12 cellular contexts compared by ENCODE assay signal in the genomic region with DNA sequence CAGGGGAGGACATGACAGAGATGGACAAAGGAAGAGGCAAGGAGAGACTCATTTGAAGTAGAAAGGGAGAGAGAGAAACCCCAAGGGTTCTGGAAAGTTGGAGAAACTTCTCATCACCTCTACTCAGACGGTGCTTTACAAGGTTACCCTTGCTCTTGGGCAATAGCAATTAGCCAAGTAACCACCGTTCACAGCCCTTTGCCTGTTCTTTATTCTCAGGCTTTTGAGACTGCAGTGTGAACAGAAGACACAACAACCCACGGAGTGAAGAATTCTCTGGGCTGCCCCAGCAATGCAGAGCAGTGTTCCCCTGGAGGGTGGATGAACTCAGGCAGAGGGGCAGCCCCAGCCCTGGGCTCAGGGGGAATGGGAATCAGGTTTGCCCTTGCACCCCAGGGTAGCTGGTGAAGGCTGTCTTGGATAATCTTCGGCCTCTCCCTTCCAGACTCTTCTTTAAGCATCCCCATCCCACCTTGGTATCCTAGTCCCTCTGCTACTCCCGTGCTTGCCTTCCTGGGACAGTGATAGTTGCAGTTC.
DNase-seq lines count a peak whose midpoint lies in the region; ATAC-seq and TF ChIP-seq lines count a peak whose summit lies in the region.
"Had no signal": no experiment of that assay in that cellular context is flagged by ENCODE, and none has a peak within 500 bp of the region (broad histone marks: within the 10 kb centered on the region; RNA-seq: fewer than 3 reads in every experiment).

No MANE protein-coding gene starts in this region.

- no peak overlapping the region for H3K27ac Mint-ChIP-seq in CD4-positive, alpha-beta memory T cell
- H3K27ac Mint-ChIP-seq in activated naive CD8-positive, alpha-beta T cell treated with anti-CD3 and anti-CD28 coated beads, Interleukin-2, amount 50 U/mL, for 24 hours: no peak overlapping the region

- H3K9me3 Mint-ChIP-seq in CD4-positive, alpha-beta memory T cell: no peaks in the 10 kb centered on the region
- H3K9me3 Mint-ChIP-seq in activated naive CD8-positive, alpha-beta T cell treated with anti-CD3 and anti-CD28 coated beads, Interleukin-2, amount 50 U/mL, for 24 hours: no peaks in the 10 kb centered on the region

- intact Hi-C loops in prostate gland (cut with DNase I): no loop called here
- intact Hi-C loops in CD4-positive, alpha-beta memory T cell (cut with micrococcal nuclease): no loop called here

- ATAC-seq in activated naive CD8-positive, alpha-beta T cell treated with anti-CD3 and anti-CD28 coated beads, Interleukin-2, amount 50 U/mL, for 24 hours: no peak

- H3K27ac ChIP-seq in VCaP: peak overlapping the region; percentile 91
- peak overlapping the region; percentile 66 to 72 for H3K27ac ChIP-seq in prostate gland
- H3K27ac ChIP-seq in CD4-positive, alpha-beta memory T cell (ENCODE audit: low read depth, low read length): no peak overlapping the region

- H3K4me3 Mint-ChIP-seq in CD4-positive, alpha-beta memory T cell: no peak overlapping the region
- no peak overlapping the region for H3K4me3 Mint-ChIP-seq in activated naive CD8-positive, alpha-beta T cell treated with anti-CD3 and anti-CD28 coated beads, Interleukin-2, amount 50 U/mL, for 24 hours

- H3K4me3 ChIP-seq in fibroblast of villous mesenchyme (ENCODE audit: low read depth, low read length): no peak overlapping the region
- H3K4me3 ChIP-seq in prostate gland: no peak overlapping the region
- no peak overlapping the region for H3K4me3 ChIP-seq in CD4-positive, alpha-beta memory T cell (ENCODE audit: low read length in 2 of 2)
- H3K4me3 ChIP-seq: BLaER1 had no signal

- TF ChIP-seq POLR2A in prostate gland (IDR thresholded peaks at IDR 0.05): no peak

- 52% methylated on average over 5 of the region's 5 CpGs for WGBS in prostate gland

- no peaks in the 10 kb centered on the region for H3K36me3 ChIP-seq in prostate gland
- H3K36me3 ChIP-seq in CD4-positive, alpha-beta memory T cell (ENCODE audit: insufficient read depth, low read length): no peaks in the 10 kb centered on the region
- H3K36me3 ChIP-seq: BLaER1 had no signal

- peaks cover 0 to 2% (median under 1%) of the 10 kb centered on the region in 4 donors for H3K4me1 Mint-ChIP-seq in CD4-positive, alpha-beta memory T cell
- H3K4me1 Mint-ChIP-seq in activated naive CD8-positive, alpha-beta T cell treated with anti-CD3 and anti-CD28 coated beads, Interleukin-2, amount 50 U/mL, for 24 hours: peaks cover 3% of the 10 kb centered on the region

- H3K9me3 ChIP-seq in prostate gland: no peaks in the 10 kb centered on the region
- no peaks in the 10 kb centered on the region for H3K9me3 ChIP-seq in CD4-positive, alpha-beta memory T cell (ENCODE audit: control insufficient read depth in 1 of 2, low read length in 2 of 2)
- H3K9me3 ChIP-seq: BLaER1 had no signal

- POLR2A ChIA-PET in CD4-positive, alpha-beta memory T cell (lab: Charles Lee; ENCODE audit: partially characterized antibody): no interaction called here

- CTCF ChIA-PET in CD4-positive, alpha-beta memory T cell (lab: Charles Lee; ENCODE audit: partially characterized antibody): no interaction called here

- TF ChIP-seq CTCF in VCaP (conservative IDR thresholded peaks at IDR 0.05) (no peak), fibroblast of villous mesenchyme (IDR thresholded peaks at IDR 0.05; ENCODE audit: insufficient read depth, low read depth, low read length) (no peak), prostate gland (IDR thresholded peaks at IDR 0.05) (no peak)

- peaks cover 5 to 11% of the 10 kb centered on the region in 2 donors for H3K27me3 Mint-ChIP-seq in CD4-positive, alpha-beta memory T cell
- peaks cover 11% of the 10 kb centered on the region for H3K27me3 Mint-ChIP-seq in activated naive CD8-positive, alpha-beta T cell treated with anti-CD3 and anti-CD28 coated beads, Interleukin-2, amount 50 U/mL, for 24 hours

- peak; percentile 10 for DNase-seq in AG08395 (ENCODE audit: low spot score)
- DNase-seq in fibroblast of villous mesenchyme (ENCODE audit: low read depth): peak; percentile 73
- no peak for DNase-seq in prostate gland (ENCODE audit: low spot score)
- no peak for DNase-seq in CD4-positive, alpha-beta memory T cell
- no peak for DNase-seq in OCI-M1 (lab: John Stamatoyannopoulos, UW)
- DNase-seq in activated naive CD8-positive, alpha-beta T cell treated with anti-CD3 and anti-CD28 coated beads, Interleukin-2, amount 50 U/mL, for 24 hours: no peak
- no peak for DNase-seq in DMS 273 (lab: John Stamatoyannopoulos, UW; ENCODE audit: unreplicated experiment)
- DNase-seq: activated CD4-positive, alpha-beta T cell treated with anti-CD3 and anti-CD28 coated beads, Interleukin-2, amount 50 U/mL, for 1 hour; activated naive CD4-positive, alpha-beta T cell treated with Interleukin-2 at 50 U/mL for 16 hours; KG1 had no signal

- peaks cover 10% of the 10 kb centered on the region for H3K4me1 ChIP-seq in prostate gland (replicated peaks)
- no peaks in the 10 kb centered on the region for H3K4me1 ChIP-seq in CD4-positive, alpha-beta memory T cell (ENCODE audit: insufficient read depth, low read length)

- no peaks in the 10 kb centered on the region for H3K27me3 ChIP-seq in prostate gland (replicated peaks; ENCODE audit: insufficient read depth)
- no peaks in the 10 kb centered on the region for H3K27me3 ChIP-seq in CD4-positive, alpha-beta memory T cell (ENCODE audit: insufficient read depth, low read length)
- H3K27me3 ChIP-seq: BLaER1 had no signal

- no peaks in the 10 kb centered on the region for H3K36me3 Mint-ChIP-seq in CD4-positive, alpha-beta memory T cell
- no peaks in the 10 kb centered on the region for H3K36me3 Mint-ChIP-seq in activated naive CD8-positive, alpha-beta T cell treated with anti-CD3 and anti-CD28 coated beads, Interleukin-2, amount 50 U/mL, for 24 hours (ENCODE audit: low read depth)

Comparison
In these comparisons a context has a peak if more than half of its experiments do, and no peak if none do; other contexts are left out.
1. DNase-seq: peak in AG08395 (single experiment) and fibroblast of villous mesenchyme (single experiment); none in prostate gland (single experiment), CD4-positive, alpha-beta memory T cell (0 of 5), OCI-M1 (single experiment), activated naive CD8-positive, alpha-beta T cell treated with anti-CD3 and anti-CD28 coated beads, Interleukin-2, amount 50 U/mL, for 24 hours (single experiment) and DMS 273 (single experiment).